In the genomic region with DNA sequence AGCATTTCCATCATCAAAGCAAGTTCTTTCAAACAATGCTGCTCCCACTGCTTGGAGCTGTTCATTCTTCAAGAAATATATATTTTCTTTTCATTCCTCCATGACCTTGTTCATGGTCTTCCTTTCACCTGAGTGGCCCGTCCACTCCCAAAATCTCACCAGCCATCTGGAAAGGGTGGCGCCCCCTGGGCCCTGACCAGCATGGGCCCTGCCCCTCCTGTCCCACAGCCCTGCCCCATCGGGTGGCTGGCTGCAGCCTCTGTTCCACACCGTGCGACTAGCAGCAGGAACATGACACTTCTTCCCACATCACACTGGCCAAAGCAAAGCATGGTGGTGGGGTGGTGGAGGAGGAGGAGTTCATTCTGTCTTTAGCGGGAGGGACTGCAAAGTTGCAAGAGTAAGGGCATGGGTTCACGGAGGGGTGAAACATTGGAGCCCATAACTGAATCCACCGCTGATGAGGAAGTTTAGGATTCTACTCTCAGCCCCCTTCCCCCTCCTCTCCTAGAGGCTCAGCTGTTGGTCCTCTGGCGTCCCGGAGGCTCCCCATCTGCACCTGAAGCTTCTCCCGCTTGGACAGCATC, we compare ENCODE assay signal across 22 cellular contexts.
"Had no signal": no experiment of that assay in that cellular context is flagged by ENCODE, and none has a peak within 500 bp of the region (broad histone marks: within the 10 kb centered on the region; RNA-seq: fewer than 3 reads in every experiment).

No MANE protein-coding gene starts in this region.

- H3K36me3 Mint-ChIP-seq: activated naive CD8-positive, alpha-beta T cell treated with anti-CD3 and anti-CD28 coated beads for 36 hours had no signal

- H3K27ac Mint-ChIP-seq: activated CD4-positive, alpha-beta T cell treated with anti-CD3 and anti-CD28 coated beads, Interleukin-2, amount 10 ng/mL, durations not matched to agents 24 days and 14 days; activated naive CD8-positive, alpha-beta T cell treated with anti-CD3 and anti-CD28 coated beads for 36 hours; activated T-helper 2 cell treated with anti-CD3 and anti-CD28 coated beads, Interferon-gamma antibody, Interleukin-2, Interleukin-4, amounts not matched to agents 10 μg/mL and 5 μg/mL and 100 μg/mL, durations not matched to agents 14 hours and 24 hours and 36 hours; progenitor cell of endocrine pancreas; T-helper 2 cell treated with Interferon-gamma antibody and Interleukin-4, amounts not matched to agents 5 μg/mL and 100 μg/mL, for 36 hours had no signal

- H3K9me3 Mint-ChIP-seq: activated CD4-positive, alpha-beta T cell treated with anti-CD3 and anti-CD28 coated beads, Interleukin-2, amount 10 ng/mL, durations not matched to agents 24 days and 14 days; activated naive CD8-positive, alpha-beta T cell treated with anti-CD3 and anti-CD28 coated beads for 36 hours; activated T-cell treated with anti-CD3 and anti-CD28 coated beads, Interleukin-2, amount 50 U/mL, for 4 hours; activated T-helper 2 cell treated with anti-CD3 and anti-CD28 coated beads, Interferon-gamma antibody, Interleukin-2, Interleukin-4, amounts not matched to agents 10 μg/mL and 5 μg/mL and 100 μg/mL, durations not matched to agents 14 hours and 24 hours and 36 hours; T-helper 2 cell treated with Interferon-gamma antibody and Interleukin-4, amounts not matched to agents 5 μg/mL and 100 μg/mL, for 36 hours had no signal

- ATAC-seq: activated CD4-positive, CD25-positive, alpha-beta regulatory T cell treated with anti-CD3 and anti-CD28 coated beads, Interleukin-2, amount 50 U/mL, for 24 hours; heart right ventricle; left colon had no signal

- H3K27me3 Mint-ChIP-seq: activated CD4-positive, alpha-beta T cell treated with anti-CD3 and anti-CD28 coated beads, Interleukin-2, amount 10 ng/mL, durations not matched to agents 24 days and 14 days; activated naive CD8-positive, alpha-beta T cell treated with anti-CD3 and anti-CD28 coated beads for 36 hours had no signal

- H3K36me3 ChIP-seq: heart right ventricle, spleen, upper lobe of left lung had no signal

- H3K9me3 ChIP-seq: testis, upper lobe of left lung had no signal

- H3K27me3 ChIP-seq: heart right ventricle, spleen, testis, upper lobe of left lung had no signal

- H3K4me3 Mint-ChIP-seq: activated CD4-positive, alpha-beta T cell treated with anti-CD3 and anti-CD28 coated beads, Interleukin-2, amount 10 ng/mL, durations not matched to agents 24 days and 14 days; activated naive CD8-positive, alpha-beta T cell treated with anti-CD3 and anti-CD28 coated beads for 36 hours; activated T-cell treated with anti-CD3 and anti-CD28 coated beads, Interleukin-2, amount 50 U/mL, for 4 hours; T-helper 2 cell treated with Interferon-gamma antibody and Interleukin-4, amounts not matched to agents 5 μg/mL and 100 μg/mL, for 36 hours had no signal

- H3K27ac ChIP-seq: heart right ventricle, spleen, testis, upper lobe of left lung, VCaP had no signal

- H3K4me1 Mint-ChIP-seq: activated CD4-positive, alpha-beta T cell treated with anti-CD3 and anti-CD28 coated beads, Interleukin-2, amount 10 ng/mL, durations not matched to agents 24 days and 14 days; activated naive CD8-positive, alpha-beta T cell treated with anti-CD3 and anti-CD28 coated beads for 36 hours had no signal

- H3K4me3 ChIP-seq: heart right ventricle, spleen, testis, upper lobe of left lung had no signal

- DNase-seq: activated CD4-positive, alpha-beta T cell treated with anti-CD3 and anti-CD28 coated beads, Interleukin-2, amount 10 ng/mL, durations not matched to agents 24 days and 14 days; activated CD8-positive, alpha-beta memory T cell treated with anti-CD3 and anti-CD28 coated beads, Interleukin-2, amount 50 U/mL, for 48 hours; activated naive CD4-positive, alpha-beta T cell; activated naive CD8-positive, alpha-beta T cell treated with anti-CD3 and anti-CD28 coated beads for 36 hours; activated T-cell treated with anti-CD3 and anti-CD28 coated beads, Interleukin-2, amount 50 U/mL, for 4 hours; cerebellar nuclear complex; cortex of kidney; heart right ventricle; left colon; mesenchymal stem cell; occipital lobe; retina; spleen; stimulated activated CD4-positive, alpha-beta T cell treated with anti-CD3 and anti-CD28 coated beads, Interleukin-4, amount 100 ng/mL, for 1 hour; stimulated activated naive CD4-positive, alpha-beta T cell; testis had no signal

- H3K4me1 ChIP-seq: upper lobe of left lung had no signal
